Comparison of ENCODE assay signal across 9 cellular contexts in genomic region chr2:191321861-191322662, GRCh38.
DNase-seq lines count a peak whose midpoint lies in the region; ATAC-seq and TF ChIP-seq lines count a peak whose summit lies in the region.
"Had no signal": no experiment of that assay in that cellular context is flagged by ENCODE, and none has a peak within 500 bp of the region (broad histone marks: within the 10 kb centered on the region; RNA-seq: fewer than 3 reads in every experiment).

No MANE protein-coding gene starts in this region.

- H3K9me3 ChIP-seq in heart right ventricle (peaks cover 0 to 14% (median 0%) of the 10 kb centered on the region in 11 donors), upper lobe of right lung (no peaks in the 10 kb centered on the region)
- no peaks in the 10 kb centered on the region for H3K9me3 ChIP-seq in CD8-positive, alpha-beta T cell (ENCODE audit: low read length)

- H3K4me1 Mint-ChIP-seq in T-cell = peaks cover 16 to 22% (median 18%) of the 10 kb centered on the region in 3 donors
- peaks cover 15% of the 10 kb centered on the region for H3K4me1 Mint-ChIP-seq in CD8-positive, alpha-beta T cell (ENCODE audit: low read depth)

- peak overlapping the region in 9 of 10 donors; percentile 29 to 75 (median 42) for H3K27ac ChIP-seq in heart right ventricle
- H3K27ac ChIP-seq in upper lobe of right lung = no peak overlapping the region
- no peak overlapping the region for H3K27ac ChIP-seq in CD8-positive, alpha-beta T cell (ENCODE audit: low read depth, low read length)
- H3K27ac ChIP-seq: 22Rv1 had no signal

- POLR2A ChIA-PET in T-cell (lab: Charles Lee) = no interaction called here
- POLR2A ChIA-PET in CD8-positive, alpha-beta T cell (lab: Charles Lee) = no interaction called here

- H3K36me3 Mint-ChIP-seq in T-cell = peaks cover 4% of the 10 kb centered on the region
- H3K36me3 Mint-ChIP-seq in CD8-positive, alpha-beta T cell = no peaks in the 10 kb centered on the region

- peak; percentile 69 for ATAC-seq in HG03565 (IDR thresholded peaks at IDR 0.05; ENCODE audit: unreplicated experiment)
- peak in 3 of 4 experiments; percentile 54 to 81 (median 61) for ATAC-seq in T-cell (replicated peaks in 1 of 4)
- ATAC-seq in heart right ventricle = peak in 7 of 8 donors; percentile 56 to 87 (median 69)
- peak; percentile 34 for ATAC-seq in upper lobe of right lung
- no peak for ATAC-seq in CD8-positive, alpha-beta T cell

- peak; percentile 8 for DNase-seq in NCI-H1694 (lab: John Stamatoyannopoulos, UW)
- no peak for DNase-seq in NCI-H1694 treated with DMSO at 0.1 percent for 48 hours (lab: John Stamatoyannopoulos, UW)
- peak in 22 of 34 experiments; percentile 2 to 42 (median 10) for DNase-seq in T-cell
- peak in 1 of 2 donors; percentile 16 for DNase-seq in heart right ventricle
- DNase-seq in upper lobe of right lung = no peak
- DNase-seq in DMS53 (lab: John Stamatoyannopoulos, UW) = no peak
- no peak for DNase-seq in CD8-positive, alpha-beta T cell

- H3K9me3 Mint-ChIP-seq in T-cell = peaks cover 5 to 6% (median 6%) of the 10 kb centered on the region in 3 donors
- peaks cover 5% of the 10 kb centered on the region for H3K9me3 Mint-ChIP-seq in CD8-positive, alpha-beta T cell

- H3K36me3 ChIP-seq in heart right ventricle (no peaks in the 10 kb centered on the region), upper lobe of right lung (no peaks in the 10 kb centered on the region)
- H3K36me3 ChIP-seq in CD8-positive, alpha-beta T cell (ENCODE audit: insufficient read depth, low read length) = no peaks in the 10 kb centered on the region

- no peaks in the 10 kb centered on the region for H3K27me3 ChIP-seq in heart right ventricle
- H3K27me3 ChIP-seq in upper lobe of right lung = no peaks in the 10 kb centered on the region
- no peaks in the 10 kb centered on the region for H3K27me3 ChIP-seq in CD8-positive, alpha-beta T cell (ENCODE audit: insufficient read depth, low read length)

- peaks cover 4 to 11% of the 10 kb centered on the region in 2 donors for H3K27me3 Mint-ChIP-seq in T-cell
- peaks cover 3% of the 10 kb centered on the region for H3K27me3 Mint-ChIP-seq in CD8-positive, alpha-beta T cell (ENCODE audit: low read depth)

- H3K4me3 Mint-ChIP-seq in T-cell = peak overlapping the region in 1 of 3 donors; percentile 25
- no peak overlapping the region for H3K4me3 Mint-ChIP-seq in CD8-positive, alpha-beta T cell

- CTCF ChIA-PET in T-cell (lab: Charles Lee) = no interaction called here
- CTCF ChIA-PET in CD8-positive, alpha-beta T cell (lab: Charles Lee) = interaction anchor here (0.6 kb wide), 1 partner anchor 9 kb away, joined by 3 read pairs; no protein-coding TSS in a partner anchor

- 44 to 53% methylated on average over 4 of the region's 4 CpGs for WGBS in heart right ventricle, 2 donors

- peaks cover 0 to 67% (median 49%) of the 10 kb centered on the region in 9 donors for H3K4me1 ChIP-seq in heart right ventricle
- peaks cover 28% of the 10 kb centered on the region for H3K4me1 ChIP-seq in upper lobe of right lung
- peaks cover 15% of the 10 kb centered on the region for H3K4me1 ChIP-seq in CD8-positive, alpha-beta T cell (ENCODE audit: insufficient read depth, low read length)

- intact Hi-C loops in heart right ventricle (cut with DNase I) (no loop called here), upper lobe of right lung (cut with DNase I) (no loop called here)
- intact Hi-C loops in CD8-positive, alpha-beta T cell (cut with DNase I, micrococcal nuclease) = no loop called here

- TF ChIP-seq CTCF in heart right ventricle (IDR thresholded peaks at IDR 0.05) = peak in 2 of 9 donors; percentile 7 to 16
- TF ChIP-seq CTCF in upper lobe of right lung (IDR thresholded peaks at IDR 0.05) = no peak
- no peak for TF ChIP-seq CTCF in CD8-positive, alpha-beta T cell (IDR thresholded peaks at IDR 0.05)

- H3K4me3 ChIP-seq in heart right ventricle = no peak overlapping the region
- no peak overlapping the region for H3K4me3 ChIP-seq in upper lobe of right lung
- no peak overlapping the region for H3K4me3 ChIP-seq in CD8-positive, alpha-beta T cell (ENCODE audit: low read depth, low read length)

- no peak overlapping the region for H3K27ac Mint-ChIP-seq in T-cell
- H3K27ac Mint-ChIP-seq in CD8-positive, alpha-beta T cell = no peak overlapping the region

Comparison
In these comparisons a context has a peak if more than half of its experiments do, and no peak if none do; other contexts are left out.
1. DNase-seq: peak in NCI-H1694 (single experiment) and T-cell (22 of 34); none in NCI-H1694 treated with DMSO at 0.1 percent for 48 hours (single experiment), upper lobe of right lung (single experiment), DMS53 (single experiment) and CD8-positive, alpha-beta T cell (0 of 7).
2. H3K27ac ChIP-seq: peak in heart right ventricle (9 of 10); none in upper lobe of right lung (single experiment) and CD8-positive, alpha-beta T cell (single experiment).